Comparison of ENCODE assay signal across 23 cellular contexts in genomic region chrX:52585892-52586291, GRCh38.
"Had no signal": no experiment of that assay in that cellular context is flagged by ENCODE, and none has a peak within 500 bp of the region (broad histone marks: within the 10 kb centered on the region; RNA-seq: fewer than 3 reads in every experiment).

No MANE protein-coding gene starts in this region.

- H3K36me3 ChIP-seq: colonic mucosa, esophagus muscularis mucosa, gastrocnemius medialis, heart right ventricle, right atrium auricular region, tibial nerve, upper lobe of right lung, vagina had no signal

- H3K4me1 ChIP-seq: colonic mucosa, esophagus muscularis mucosa, gastrocnemius medialis, heart right ventricle, right atrium auricular region, testis, tibial nerve, upper lobe of right lung, vagina had no signal

- FAIRE-seq: endometrium, islet of Langerhans had no signal

- ATAC-seq: gastrocnemius medialis; heart right ventricle; left lobe of liver; natural killer cell; stimulated activated effector memory CD8-positive, alpha-beta T cell treated with anti-CD3 and anti-CD28 coated beads, Interleukin-12 subunit alpha, Interleukin-12 subunit beta, amount 100 ng/mL, for 72 hours; stimulated activated naive CD8-positive, alpha-beta T cell treated with anti-CD3 and anti-CD28 coated beads, Interleukin-15, Interleukin-2, amounts not matched to agents 100 U/mL and 50 U/mL, for 24 hours; upper lobe of right lung had no signal

- H3K4me3 ChIP-seq: colonic mucosa, esophagus muscularis mucosa, gastrocnemius medialis, heart right ventricle, right atrium auricular region, testis, tibial nerve, upper lobe of right lung, vagina had no signal

- H3K9me3 ChIP-seq: colonic mucosa, esophagus muscularis mucosa, gastrocnemius medialis, heart right ventricle, right atrium auricular region, testis, tibial nerve, upper lobe of right lung, vagina had no signal

- H3K27ac ChIP-seq: colonic mucosa, epithelial cell of prostate, esophagus muscularis mucosa, gastrocnemius medialis, heart right ventricle, right atrium auricular region, testis, tibial nerve, upper lobe of right lung, vagina had no signal

- DNase-seq: colonic mucosa; effector CD4-positive, alpha-beta T cell; gastrocnemius medialis; heart right ventricle; hypothalamus; kidney glomerular epithelial cell; mammary epithelial cell; natural killer cell; posterior cingulate gyrus; stimulated activated CD4-positive, alpha-beta T cell treated with anti-CD3 and anti-CD28 coated beads, Interleukin-4, amount 100 ng/mL, for 1 hour; stimulated activated CD8-positive, alpha-beta memory T cell treated with anti-CD3 and anti-CD28 coated beads, Interleukin-4, amount 100 ng/mL, for 48 hours; stimulated activated naive CD8-positive, alpha-beta T cell treated with anti-CD3 and anti-CD28 coated beads, Interleukin-15, Interleukin-2, amounts not matched to agents 100 U/mL and 50 U/mL, for 24 hours; testis; upper lobe of right lung had no signal

- H3K27me3 ChIP-seq: colonic mucosa, esophagus muscularis mucosa, right atrium auricular region, testis, upper lobe of right lung, vagina had no signal
